1 cellular context compared by ENCODE assay signal in the genomic region with DNA sequence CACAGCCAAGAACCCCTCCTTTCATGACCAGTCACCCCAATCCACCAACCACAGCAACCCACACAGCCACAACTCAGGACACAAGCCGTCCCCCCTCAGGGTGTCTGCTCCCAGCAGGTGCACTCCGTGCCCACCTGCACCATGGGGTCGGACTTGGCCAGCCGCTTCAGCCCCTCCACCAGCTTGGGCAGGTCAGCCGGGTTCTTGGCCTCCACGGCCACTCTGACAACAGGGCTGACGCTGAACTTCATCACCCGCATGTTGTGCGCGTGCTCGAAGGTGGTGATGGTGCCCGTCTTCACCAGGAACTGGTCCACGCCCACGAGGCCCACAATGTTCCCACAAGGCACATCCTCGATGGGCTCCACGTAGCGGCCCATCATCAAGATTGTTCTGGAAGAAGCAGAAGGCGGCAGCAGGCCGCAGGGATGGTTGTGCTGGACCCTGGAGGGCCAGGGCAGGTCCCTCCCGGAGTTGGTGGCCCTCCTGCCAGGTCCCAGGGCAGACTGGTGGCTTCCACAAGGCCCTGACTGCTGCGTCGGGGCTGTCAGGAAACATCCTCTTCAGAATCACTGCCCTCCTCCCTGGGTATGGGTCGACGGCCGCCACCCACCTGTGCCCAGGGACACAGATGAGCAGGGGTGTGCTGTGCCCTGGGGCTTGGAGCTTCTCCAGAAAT.
TF ChIP-seq lines count a peak whose summit lies in the region.

No MANE protein-coding gene starts in this region.

TF ChIP-seq in endothelial cell of umbilical vein, 7 proteins besides CTCF, POLR2A, EP300 and RAD21:
- TF ChIP-seq POLR2AphosphoS5 (IDR thresholded peaks at IDR 0.05; ENCODE audit: insufficient read depth, low read depth, low read length): peak; percentile 17
- no peak for TF ChIP-seq JUN (IDR thresholded peaks at IDR 0.05; ENCODE audit: borderline replicate concordance, insufficient read depth, insufficient read length, low read depth)
- no peak for TF ChIP-seq MYC (IDR thresholded peaks at IDR 0.05; ENCODE audit: low read depth, low read length)
- no peak for TF ChIP-seq FOS (IDR thresholded peaks at IDR 0.05; ENCODE audit: borderline replicate concordance, insufficient read depth, low read length)
